Comparison of ENCODE assay signal across 11 cellular contexts in the genomic region with DNA sequence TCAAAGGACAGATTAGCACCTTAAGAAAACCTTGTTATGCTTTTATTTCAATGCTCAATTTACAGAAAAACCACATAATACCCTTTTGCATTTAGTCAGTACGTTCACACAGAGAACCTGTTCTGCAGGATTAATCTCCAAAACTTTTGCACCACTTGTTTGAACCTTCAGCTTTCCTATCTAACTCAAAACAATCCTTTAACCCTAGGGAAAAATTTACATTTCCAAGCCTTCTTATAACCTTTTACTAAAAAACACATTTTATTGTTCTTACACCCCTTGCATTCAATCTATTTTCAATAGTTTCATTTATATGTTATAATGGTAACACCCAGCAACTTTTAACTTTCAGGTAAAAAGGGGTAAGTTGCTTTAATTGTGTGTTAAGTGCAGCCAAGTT.
"Had no signal": no experiment of that assay in that cellular context is flagged by ENCODE, and none has a peak within 500 bp of the region (broad histone marks: within the 10 kb centered on the region; RNA-seq: fewer than 3 reads in every experiment).

No MANE protein-coding gene starts in this region.

- H2AFZ ChIP-seq: GM23248 had no signal

- FAIRE-seq: H1, H54, HTR-8/SVneo had no signal

- H3K9ac ChIP-seq: GM23248, KMS-11 had no signal

- DNase-seq: GM23248, H9, HFFc6, IMR-90, Karpas-422, KBM-7 had no signal

- ATAC-seq: HCT116 had no signal

- H3K27ac ChIP-seq: GM23248, KMS-11 had no signal

- H3K4me2 ChIP-seq: KMS-11 had no signal

- H3K4me3 ChIP-seq: GM23248 had no signal
